In genomic region chr10:124116771-124117510, GRCh38 we compare ENCODE assay signal across 23 cellular contexts. TPM values are rescaled to one million over a fixed set of nuclear protein-coding genes. Genes with fewer than 3 reads are reported as not detected.
A peak's percentile ranks its signal among the peaks of the same experiment; 100 is the strongest.
DNase-seq lines count a peak whose midpoint lies in the region; FAIRE-seq and TF ChIP-seq lines count a peak whose summit lies in the region.
"Had no signal": no experiment of that assay in that cellular context is flagged by ENCODE, and none has a peak within 500 bp of the region (broad histone marks: within the 10 kb centered on the region; RNA-seq: fewer than 3 reads in every experiment).

No MANE protein-coding gene starts in this region.

- WGBS in stomach, 5 donors, result 37 to 70% (median 46%) methylated on average over 9 to 12 of the region's 12 CpGs

- FAIRE-seq in endothelial cell of umbilical vein (lab: Jason Lieb, UNC), result no peak
- FAIRE-seq: astrocyte had no signal

- TF ChIP-seq EP300 in stomach (IDR thresholded peaks at IDR 0.05), result no peak

- CTCF ChIA-PET in endothelial cell of umbilical vein (lab: Charles Lee), result interaction anchor here (1.1 to 1.5 kb wide), 3 partner anchors 11 to 122 kb away, joined by 3 to 5 read pairs (median 5); no protein-coding TSS in a partner anchor

- H4K20me1 ChIP-seq in endothelial cell of umbilical vein (replicated peaks; ENCODE audit: control insufficient read depth, extremely low read depth, insufficient read depth, low read length), result no peaks in the 10 kb centered on the region

- peak overlapping the region; percentile 0 for H2AFZ ChIP-seq in endothelial cell of umbilical vein (ENCODE audit: low read depth, low read length)

- no peaks in the 10 kb centered on the region for H3K9me1 ChIP-seq in endothelial cell of umbilical vein (replicated peaks; ENCODE audit: control insufficient read depth, extremely low read depth, insufficient read depth, low read length)

- no peak for TF ChIP-seq CTCF in left ventricle myocardium inferior (IDR thresholded peaks at IDR 0.05; ENCODE audit: borderline replicate concordance)
- no peak for TF ChIP-seq CTCF in endothelial cell of umbilical vein (IDR thresholded peaks at IDR 0.05; ENCODE audit: extremely low read depth in 1 of 2, insufficient read depth in 1 of 2, low read depth in 1 of 2, low read length in 2 of 2)
- no peak for TF ChIP-seq CTCF in stomach (IDR thresholded peaks at IDR 0.05)
- TF ChIP-seq CTCF in foreskin fibroblast (IDR thresholded peaks at IDR 0.05; ENCODE audit: low read depth, low read length), result no peak

- no peak overlapping the region for H3K4me2 ChIP-seq in endothelial cell of umbilical vein (ENCODE audit: insufficient read depth, low read length)

- H3K79me2 ChIP-seq in endothelial cell of umbilical vein (ENCODE audit: control insufficient read depth, insufficient read depth, low read length), result no peaks in the 10 kb centered on the region

- no peaks in the 10 kb centered on the region for H3K27me3 ChIP-seq in left ventricle myocardium inferior (ENCODE audit: low read depth)
- H3K27me3 ChIP-seq in endothelial cell of umbilical vein (ENCODE audit: control insufficient read depth in 2 of 2, insufficient read depth in 2 of 2, low read length in 2 of 2), result no peaks in the 10 kb centered on the region
- no peaks in the 10 kb centered on the region for H3K27me3 ChIP-seq in stomach
- H3K27me3 ChIP-seq: heart left ventricle, neutrophil, uterus had no signal

- H3K4me3 ChIP-seq in left ventricle myocardium inferior, result no peak overlapping the region
- no peak overlapping the region for H3K4me3 ChIP-seq in endothelial cell of umbilical vein (replicated peaks in 1 of 3; ENCODE audit: insufficient read depth in 1 of 3, low read depth in 1 of 3, low read length in 3 of 3)
- H3K4me3 ChIP-seq in stomach, result no peak overlapping the region
- no peak overlapping the region for H3K4me3 ChIP-seq in foreskin fibroblast (ENCODE audit: low read depth in 1 of 2, low read length in 2 of 2)
- H3K4me3 ChIP-seq: heart left ventricle, prostate gland, suprapubic skin, uterus had no signal

- H3K27ac Mint-ChIP-seq in IgD-negative memory B cell, result peak overlapping the region in 2 of 3 donors; percentile 25 to 58
- H3K27ac Mint-ChIP-seq: activated CD4-positive, alpha-beta memory T cell treated with anti-CD3 and anti-CD28 coated beads for 36 hours; activated naive CD8-positive, alpha-beta T cell treated with anti-CD3 and anti-CD28 coated beads, Interleukin-2, amount 10 ng/mL, durations not matched to agents 7 days and 5 days; memory B cell; T-cell had no signal

- no peaks in the 10 kb centered on the region for H3K9me3 Mint-ChIP-seq in IgD-negative memory B cell
- H3K9me3 Mint-ChIP-seq: activated CD4-positive, alpha-beta memory T cell treated with anti-CD3 and anti-CD28 coated beads for 36 hours; activated naive CD8-positive, alpha-beta T cell treated with anti-CD3 and anti-CD28 coated beads, Interleukin-2, amount 10 ng/mL, durations not matched to agents 7 days and 5 days; CD4-positive, CD25-positive, alpha-beta regulatory T cell; memory B cell; T-cell had no signal

- no TSS peak for BruUV-seq in endothelial cell of umbilical vein (replicated peaks; lab: Mats Ljungman, UMichigan)

- no peaks in the 10 kb centered on the region for H3K27me3 Mint-ChIP-seq in IgD-negative memory B cell
- H3K27me3 Mint-ChIP-seq: activated CD4-positive, alpha-beta memory T cell treated with anti-CD3 and anti-CD28 coated beads for 36 hours; memory B cell had no signal

- H3K9me3 ChIP-seq in left ventricle myocardium inferior (replicated peaks) (no peaks in the 10 kb centered on the region), endothelial cell of umbilical vein (replicated peaks; ENCODE audit: control insufficient read depth, insufficient read depth, low read length) (no peaks in the 10 kb centered on the region), stomach (no peaks in the 10 kb centered on the region)
- H3K9me3 ChIP-seq: heart left ventricle, neutrophil, prostate gland, suprapubic skin, uterus had no signal

- intact Hi-C loops in left ventricle myocardium inferior (cut with micrococcal nuclease) (no loop called here), cardiac septum (cut with DNase I) (no loop called here), endothelial cell of umbilical vein (cut with micrococcal nuclease) (no loop called here), stomach (cut with DNase I; ENCODE audit: low total_unique reads) (no loop called here)

- dilution Hi-C loops in endothelial cell of umbilical vein (cut with MboI; ENCODE audit: extremely low pct_ligation_motif_present, low sequenced_read_pairs), result no loop called here

- TF ChIP-seq POLR2A in endothelial cell of umbilical vein (IDR thresholded peaks at IDR 0.05; ENCODE audit: low read depth, low read length) (no peak), stomach (IDR thresholded peaks at IDR 0.05) (no peak)

- H3K36me3 Mint-ChIP-seq in IgD-negative memory B cell, result no peaks in the 10 kb centered on the region
- H3K36me3 Mint-ChIP-seq: activated CD4-positive, alpha-beta memory T cell treated with anti-CD3 and anti-CD28 coated beads for 36 hours; activated naive CD8-positive, alpha-beta T cell treated with anti-CD3 and anti-CD28 coated beads, Interleukin-2, amount 10 ng/mL, durations not matched to agents 7 days and 5 days; CD4-positive, CD25-positive, alpha-beta regulatory T cell; memory B cell; T-cell had no signal

- H3K36me3 ChIP-seq in left ventricle myocardium inferior (no peaks in the 10 kb centered on the region), endothelial cell of umbilical vein (ENCODE audit: control insufficient read depth in 2 of 2, extremely low read depth in 1 of 2, insufficient read depth in 2 of 2, low read length in 2 of 2) (no peaks in the 10 kb centered on the region), stomach (no peaks in the 10 kb centered on the region)
- H3K36me3 ChIP-seq: heart left ventricle, neutrophil, prostate gland, suprapubic skin, uterus had no signal

- peak overlapping the region; percentile 27 for H3K27ac ChIP-seq in left ventricle myocardium inferior (replicated peaks)
- H3K27ac ChIP-seq in endothelial cell of umbilical vein (ENCODE audit: insufficient read depth, low read depth, low read length), result no peak overlapping the region
- no peak overlapping the region for H3K27ac ChIP-seq in stomach
- H3K27ac ChIP-seq: neutrophil, prostate gland, suprapubic skin had no signal

- H3K9ac ChIP-seq in endothelial cell of umbilical vein (replicated peaks; ENCODE audit: extremely low read depth, insufficient read depth, low read length), result no peak overlapping the region

- POLR2A ChIA-PET in endothelial cell of umbilical vein (lab: Charles Lee), result no interaction called here

- DNase-seq in left ventricle myocardium inferior (no peak), cardiac septum (ENCODE audit: low spot score) (no peak), endothelial cell of umbilical vein (ENCODE audit: low read depth, low spot score) (no peak), stomach (peak; percentile 50), foreskin fibroblast (no peak)
- DNase-seq in activated CD4-positive, alpha-beta T cell treated with anti-CD3 and anti-CD28 coated beads, Interleukin-2, amount 50 U/mL, for 48 hours, result no peak
- DNase-seq: activated CD4-positive, alpha-beta memory T cell treated with anti-CD3 and anti-CD28 coated beads for 36 hours; activated effector memory CD4-positive, alpha-beta T cell treated with Interleukin-2 at 50 U/mL for 16 hours; activated naive CD8-positive, alpha-beta T cell treated with anti-CD3 and anti-CD28 coated beads, Interleukin-2, amount 10 ng/mL, durations not matched to agents 7 days and 5 days; CD4-positive, CD25-positive, alpha-beta regulatory T cell; central memory CD4-positive, alpha-beta T cell; heart left ventricle; NCI-H1694; NCI-H774; SHP77; T-cell; uterus had no signal

- H3K4me1 ChIP-seq in left ventricle myocardium inferior (peaks cover 35% of the 10 kb centered on the region), endothelial cell of umbilical vein (ENCODE audit: control insufficient read depth, extremely low read depth, insufficient read depth, low read length) (peaks cover 21% of the 10 kb centered on the region), stomach (peaks cover 0 to 9% (median 8%) of the 10 kb centered on the region in 4 donors)
- H3K4me1 ChIP-seq: prostate gland, uterus had no signal

- peaks cover 6 to 28% (median 18%) of the 10 kb centered on the region in 3 donors for H3K4me1 Mint-ChIP-seq in IgD-negative memory B cell
- H3K4me1 Mint-ChIP-seq: activated naive CD8-positive, alpha-beta T cell treated with anti-CD3 and anti-CD28 coated beads, Interleukin-2, amount 10 ng/mL, durations not matched to agents 7 days and 5 days; T-cell had no signal

- peak overlapping the region in 1 of 4 donors; percentile 59 for H3K4me3 Mint-ChIP-seq in IgD-negative memory B cell
- H3K4me3 Mint-ChIP-seq: activated CD4-positive, alpha-beta memory T cell treated with anti-CD3 and anti-CD28 coated beads for 36 hours; activated naive CD8-positive, alpha-beta T cell treated with anti-CD3 and anti-CD28 coated beads, Interleukin-2, amount 10 ng/mL, durations not matched to agents 7 days and 5 days; CD4-positive, CD25-positive, alpha-beta regulatory T cell; memory B cell; T-cell had no signal

TF ChIP-seq in endothelial cell of umbilical vein, 7 proteins besides CTCF, POLR2A, EP300 and RAD21 (continues in another document):
- TF ChIP-seq MAX (IDR thresholded peaks at IDR 0.05; ENCODE audit: insufficient read depth, insufficient read length) (no peak), GATA2 (IDR thresholded peaks at IDR 0.05; ENCODE audit: insufficient read depth, insufficient read length, low read depth, low read length) (no peak), POLR2AphosphoS5 (IDR thresholded peaks at IDR 0.05; ENCODE audit: insufficient read depth, low read depth, low read length) (no peak), JUN (IDR thresholded peaks at IDR 0.05; ENCODE audit: borderline replicate concordance, insufficient read depth, insufficient read length, low read depth) (no peak), FOS (IDR thresholded peaks at IDR 0.05; ENCODE audit: borderline replicate concordance, insufficient read depth, low read length) (no peak)

RNA-seq across cellular contexts. Expression of gene CHST15, which starts 23.5 kb away (rescaled TPM):
- total RNA-seq in left ventricle myocardium inferior, result 4.5 TPM
- 5.4 TPM for total RNA-seq in cardiac septum
- polyA plus RNA-seq in IgD-negative memory B cell, result 15.4 TPM
- total RNA-seq in endothelial cell of umbilical vein, result 23.1 and 29.2 TPM in 2 replicates
- polyA plus RNA-seq in endothelial cell of umbilical vein, result 21.8 and 23.1 TPM in 2 replicates
- 14.3 and 15.2 TPM in 2 replicates for polyA plus RNA-seq in endothelial cell of umbilical vein (2011; cell fraction: cytosol; rRNA removed)
- 29.3 and 31.5 TPM in 2 replicates for polyA plus RNA-seq in endothelial cell of umbilical vein (2011; cell fraction: nucleus; rRNA removed)
- polyA plus RNA-seq in endothelial cell of umbilical vein (2012), result 3.8 and 6.1 TPM in 2 replicates
- 41.4 and 50.1 TPM in 2 replicates for polyA minus RNA-seq in endothelial cell of umbilical vein
- 4.9 TPM for polyA minus RNA-seq in endothelial cell of umbilical vein (2011; cell fraction: cytosol; rRNA and poly(A)+ RNA removed)
- 25.5 and 33.0 TPM in 2 replicates for polyA minus RNA-seq in endothelial cell of umbilical vein (2011; cell fraction: nucleus; rRNA and poly(A)+ RNA removed)
- total RNA-seq in stomach, result 10 to 100 TPM in 4 of 5 donors, 1 to 10 TPM in 1; 2.6 to 30.4 (median 22.8) TPM
- polyA plus RNA-seq in stomach, result 1 to 10 TPM; 5.2 to 7.3 (median 5.7) TPM
